1 cellular context compared by ENCODE assay signal in the genomic region with DNA sequence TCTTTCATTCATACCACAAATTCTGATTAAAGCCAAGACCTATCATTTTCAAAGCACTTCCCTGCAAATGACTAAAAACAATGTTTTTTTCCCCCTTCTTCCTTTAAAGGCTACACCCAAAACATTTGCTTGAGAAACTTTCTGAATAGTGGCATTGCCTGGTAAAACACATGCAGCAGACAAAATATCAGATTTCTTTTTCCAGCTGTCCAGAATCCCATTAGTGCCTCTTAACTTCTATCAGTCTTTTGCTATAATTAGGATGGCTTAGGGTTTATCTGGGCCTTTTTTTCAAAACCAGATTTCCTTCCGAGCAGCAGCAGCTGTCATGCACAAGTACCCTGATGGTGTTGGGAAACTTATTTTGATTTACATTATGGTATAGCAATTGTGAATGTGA.
TF ChIP-seq lines count a peak whose summit lies in the region.

No MANE protein-coding gene starts in this region.

TF ChIP-seq in GM23338, 12 proteins besides CTCF, POLR2A, EP300 and RAD21 (continued from another document):
- TF ChIP-seq, protein P1, sequence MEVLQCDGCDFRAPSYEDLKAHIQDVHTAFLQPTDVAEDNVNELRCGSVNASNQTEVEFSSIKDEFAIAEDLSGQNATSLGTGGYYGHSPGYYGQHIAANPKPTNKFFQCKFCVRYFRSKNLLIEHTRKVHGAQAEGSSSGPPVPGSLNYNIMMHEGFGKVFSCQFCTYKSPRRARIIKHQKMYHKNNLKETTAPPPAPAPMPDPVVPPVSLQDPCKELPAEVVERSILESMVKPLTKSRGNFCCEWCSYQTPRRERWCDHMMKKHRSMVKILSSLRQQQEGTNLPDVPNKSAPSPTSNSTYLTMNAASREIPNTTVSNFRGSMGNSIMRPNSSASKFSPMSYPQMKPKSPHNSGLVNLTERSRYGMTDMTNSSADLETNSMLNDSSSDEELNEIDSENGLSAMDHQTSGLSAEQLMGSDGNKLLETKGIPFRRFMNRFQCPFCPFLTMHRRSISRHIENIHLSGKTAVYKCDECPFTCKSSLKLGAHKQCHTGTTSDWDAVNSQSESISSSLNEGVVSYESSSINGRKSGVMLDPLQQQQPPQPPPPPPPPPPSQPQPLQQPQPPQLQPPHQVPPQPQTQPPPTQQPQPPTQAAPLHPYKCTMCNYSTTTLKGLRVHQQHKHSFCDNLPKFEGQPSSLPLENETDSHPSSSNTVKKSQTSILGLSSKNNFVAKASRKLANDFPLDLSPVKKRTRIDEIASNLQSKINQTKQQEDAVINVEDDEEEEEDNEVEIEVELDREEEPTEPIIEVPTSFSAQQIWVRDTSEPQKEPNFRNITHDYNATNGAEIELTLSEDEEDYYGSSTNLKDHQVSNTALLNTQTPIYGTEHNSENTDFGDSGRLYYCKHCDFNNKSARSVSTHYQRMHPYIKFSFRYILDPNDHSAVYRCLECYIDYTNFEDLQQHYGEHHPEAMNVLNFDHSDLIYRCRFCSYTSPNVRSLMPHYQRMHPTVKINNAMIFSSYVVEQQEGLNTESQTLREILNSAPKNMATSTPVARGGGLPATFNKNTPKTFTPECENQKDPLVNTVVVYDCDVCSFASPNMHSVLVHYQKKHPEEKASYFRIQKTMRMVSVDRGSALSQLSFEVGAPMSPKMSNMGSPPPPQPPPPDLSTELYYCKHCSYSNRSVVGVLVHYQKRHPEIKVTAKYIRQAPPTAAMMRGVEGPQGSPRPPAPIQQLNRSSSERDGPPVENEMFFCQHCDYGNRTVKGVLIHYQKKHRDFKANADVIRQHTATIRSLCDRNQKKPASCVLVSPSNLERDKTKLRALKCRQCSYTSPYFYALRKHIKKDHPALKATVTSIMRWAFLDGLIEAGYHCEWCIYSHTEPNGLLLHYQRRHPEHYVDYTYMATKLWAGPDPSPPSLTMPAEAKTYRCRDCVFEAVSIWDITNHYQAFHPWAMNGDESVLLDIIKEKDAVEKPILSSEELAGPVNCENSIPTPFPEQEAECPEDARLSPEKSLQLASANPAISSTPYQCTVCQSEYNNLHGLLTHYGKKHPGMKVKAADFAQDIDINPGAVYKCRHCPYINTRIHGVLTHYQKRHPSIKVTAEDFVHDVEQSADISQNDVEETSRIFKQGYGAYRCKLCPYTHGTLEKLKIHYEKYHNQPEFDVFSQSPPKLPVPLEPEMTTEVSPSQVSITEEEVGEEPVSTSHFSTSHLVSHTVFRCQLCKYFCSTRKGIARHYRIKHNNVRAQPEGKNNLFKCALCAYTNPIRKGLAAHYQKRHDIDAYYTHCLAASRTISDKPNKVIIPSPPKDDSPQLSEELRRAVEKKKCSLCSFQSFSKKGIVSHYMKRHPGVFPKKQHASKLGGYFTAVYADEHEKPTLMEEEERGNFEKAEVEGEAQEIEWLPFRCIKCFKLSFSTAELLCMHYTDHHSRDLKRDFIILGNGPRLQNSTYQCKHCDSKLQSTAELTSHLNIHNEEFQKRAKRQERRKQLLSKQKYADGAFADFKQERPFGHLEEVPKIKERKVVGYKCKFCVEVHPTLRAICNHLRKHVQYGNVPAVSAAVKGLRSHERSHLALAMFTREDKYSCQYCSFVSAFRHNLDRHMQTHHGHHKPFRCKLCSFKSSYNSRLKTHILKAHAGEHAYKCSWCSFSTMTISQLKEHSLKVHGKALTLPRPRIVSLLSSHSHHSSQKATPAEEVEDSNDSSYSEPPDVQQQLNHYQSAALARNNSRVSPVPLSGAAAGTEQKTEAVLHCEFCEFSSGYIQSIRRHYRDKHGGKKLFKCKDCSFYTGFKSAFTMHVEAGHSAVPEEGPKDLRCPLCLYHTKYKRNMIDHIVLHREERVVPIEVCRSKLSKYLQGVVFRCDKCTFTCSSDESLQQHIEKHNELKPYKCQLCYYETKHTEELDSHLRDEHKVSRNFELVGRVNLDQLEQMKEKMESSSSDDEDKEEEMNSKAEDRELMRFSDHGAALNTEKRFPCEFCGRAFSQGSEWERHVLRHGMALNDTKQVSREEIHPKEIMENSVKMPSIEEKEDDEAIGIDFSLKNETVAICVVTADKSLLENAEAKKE (CRISPR knock-in tag; IDR thresholded peaks at IDR 0.05), result no peak
- TF ChIP-seq ZNF114 (CRISPR knock-in tag; IDR thresholded peaks at IDR 0.05) (no peak), EZH2phosphoT487 (IDR thresholded peaks at IDR 0.05; ENCODE audit: unreplicated experiment) (no peak), CREB1 (CRISPR knock-in tag; IDR thresholded peaks at IDR 0.05; ENCODE audit: low read depth) (no peak), JUNB (IDR thresholded peaks at IDR 0.05; ENCODE audit: unreplicated experiment) (no peak), ZNF331 (CRISPR knock-in tag; IDR thresholded peaks at IDR 0.05; ENCODE audit: low read depth) (no peak)
- TF ChIP-seq, protein P2, sequence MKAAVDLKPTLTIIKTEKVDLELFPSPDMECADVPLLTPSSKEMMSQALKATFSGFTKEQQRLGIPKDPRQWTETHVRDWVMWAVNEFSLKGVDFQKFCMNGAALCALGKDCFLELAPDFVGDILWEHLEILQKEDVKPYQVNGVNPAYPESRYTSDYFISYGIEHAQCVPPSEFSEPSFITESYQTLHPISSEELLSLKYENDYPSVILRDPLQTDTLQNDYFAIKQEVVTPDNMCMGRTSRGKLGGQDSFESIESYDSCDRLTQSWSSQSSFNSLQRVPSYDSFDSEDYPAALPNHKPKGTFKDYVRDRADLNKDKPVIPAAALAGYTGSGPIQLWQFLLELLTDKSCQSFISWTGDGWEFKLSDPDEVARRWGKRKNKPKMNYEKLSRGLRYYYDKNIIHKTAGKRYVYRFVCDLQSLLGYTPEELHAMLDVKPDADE (IDR thresholded peaks at IDR 0.05), result no peak
- TF ChIP-seq, protein P3, sequence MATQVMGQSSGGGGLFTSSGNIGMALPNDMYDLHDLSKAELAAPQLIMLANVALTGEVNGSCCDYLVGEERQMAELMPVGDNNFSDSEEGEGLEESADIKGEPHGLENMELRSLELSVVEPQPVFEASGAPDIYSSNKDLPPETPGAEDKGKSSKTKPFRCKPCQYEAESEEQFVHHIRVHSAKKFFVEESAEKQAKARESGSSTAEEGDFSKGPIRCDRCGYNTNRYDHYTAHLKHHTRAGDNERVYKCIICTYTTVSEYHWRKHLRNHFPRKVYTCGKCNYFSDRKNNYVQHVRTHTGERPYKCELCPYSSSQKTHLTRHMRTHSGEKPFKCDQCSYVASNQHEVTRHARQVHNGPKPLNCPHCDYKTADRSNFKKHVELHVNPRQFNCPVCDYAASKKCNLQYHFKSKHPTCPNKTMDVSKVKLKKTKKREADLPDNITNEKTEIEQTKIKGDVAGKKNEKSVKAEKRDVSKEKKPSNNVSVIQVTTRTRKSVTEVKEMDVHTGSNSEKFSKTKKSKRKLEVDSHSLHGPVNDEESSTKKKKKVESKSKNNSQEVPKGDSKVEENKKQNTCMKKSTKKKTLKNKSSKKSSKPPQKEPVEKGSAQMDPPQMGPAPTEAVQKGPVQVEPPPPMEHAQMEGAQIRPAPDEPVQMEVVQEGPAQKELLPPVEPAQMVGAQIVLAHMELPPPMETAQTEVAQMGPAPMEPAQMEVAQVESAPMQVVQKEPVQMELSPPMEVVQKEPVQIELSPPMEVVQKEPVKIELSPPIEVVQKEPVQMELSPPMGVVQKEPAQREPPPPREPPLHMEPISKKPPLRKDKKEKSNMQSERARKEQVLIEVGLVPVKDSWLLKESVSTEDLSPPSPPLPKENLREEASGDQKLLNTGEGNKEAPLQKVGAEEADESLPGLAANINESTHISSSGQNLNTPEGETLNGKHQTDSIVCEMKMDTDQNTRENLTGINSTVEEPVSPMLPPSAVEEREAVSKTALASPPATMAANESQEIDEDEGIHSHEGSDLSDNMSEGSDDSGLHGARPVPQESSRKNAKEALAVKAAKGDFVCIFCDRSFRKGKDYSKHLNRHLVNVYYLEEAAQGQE (IDR thresholded peaks at IDR 0.05; ENCODE audit: unreplicated experiment), result no peak
